ENCODE assay signal across 8 cellular contexts in genomic region chrX:74534569-74535038, GRCh38.
A peak's percentile ranks its signal among the peaks of the same experiment; 100 is the strongest.
DNase-seq lines count a peak whose midpoint lies in the region; ATAC-seq and TF ChIP-seq lines count a peak whose summit lies in the region.

No MANE protein-coding gene starts in this region.

- no peak overlapping the region for H2AFZ ChIP-seq in fibroblast of lung (ENCODE audit: low read length)

- peaks cover 3% of the 10 kb centered on the region for H3K4me1 ChIP-seq in fibroblast of lung (ENCODE audit: control insufficient read depth, extremely low read depth, insufficient read depth, low read length)

- DNase-seq in ACHN (peak; percentile 25), LHCN-M2 (ENCODE audit: low read depth) (peak; percentile 29), fibroblast of lung (ENCODE audit: low read depth in 2 of 2) (peak; percentile 6 to 74), islet precursor cell (no peak), left cardiac atrium (no peak), NCI-H2029 treated with DMSO at 0.1 percent for 48 hours (lab: John Stamatoyannopoulos, UW) (no peak), C1 segment of cervical spinal cord (lab: John Stamatoyannopoulos, UW) (no peak)

- peak overlapping the region; percentile 35 for H3K4me2 ChIP-seq in fibroblast of lung (ENCODE audit: extremely low read depth, insufficient read depth, low read length)

- ATAC-seq in GM18868 (IDR thresholded peaks at IDR 0.05; ENCODE audit: unreplicated experiment) = peak; percentile 59
- no peak for ATAC-seq in left cardiac atrium

- no peak overlapping the region for H3K4me3 ChIP-seq in fibroblast of lung (replicated peaks in 1 of 4; ENCODE audit: control extremely low read depth in 1 of 4, insufficient read depth in 1 of 4, low read depth in 3 of 4, low read length in 4 of 4)

- no peak overlapping the region for H3K9ac ChIP-seq in fibroblast of lung (ENCODE audit: insufficient read depth, low read length)

- no peaks in the 10 kb centered on the region for H3K9me3 ChIP-seq in fibroblast of lung (ENCODE audit: control insufficient read depth, insufficient read depth, low read depth, low read length)

- no peaks in the 10 kb centered on the region for H3K36me3 ChIP-seq in fibroblast of lung (ENCODE audit: control insufficient read depth, insufficient read depth, low read length)

- H3K79me2 ChIP-seq in fibroblast of lung (ENCODE audit: control insufficient read depth, insufficient read depth, low read length) = no peaks in the 10 kb centered on the region

- H4K20me1 ChIP-seq in fibroblast of lung (ENCODE audit: control insufficient read depth, extremely low read depth, insufficient read depth, low read length) = no peaks in the 10 kb centered on the region

- peak overlapping the region; percentile 47 for H3K27ac ChIP-seq in fibroblast of lung (ENCODE audit: insufficient read depth, low read length)

- TF ChIP-seq CTCF in fibroblast of lung (conservative IDR thresholded peaks at IDR 0.05 in 1 of 2, IDR thresholded peaks at IDR 0.05 in 1 of 2; ENCODE audit: low read depth in 1 of 2, low read length in 2 of 2) = no peak

- in situ Hi-C loops in ACHN (cut with HindIII; ENCODE audit: low pct_ligation_motif_present, low pct_unique_long_range_greater_than_20kb, low sequenced_read_pairs) = no loop called here

- intact Hi-C loops in left cardiac atrium (cut with DNase I) = loop anchor here (5.0 to 10.0 kb wide), 2 partner anchors 112 to 150 kb away; partner anchors contain the start of gene SLC16A2 (in 1 of the 2)

- H3K27me3 ChIP-seq in fibroblast of lung (ENCODE audit: control insufficient read depth, insufficient read depth, low read length) = no peaks in the 10 kb centered on the region

Comparison
In these comparisons a context has a peak if more than half of its experiments do, and no peak if none do; other contexts are left out.
1. DNase-seq: peak in ACHN (single experiment), LHCN-M2 (single experiment) and fibroblast of lung (2 of 2); none in islet precursor cell (single experiment), left cardiac atrium (single experiment), NCI-H2029 treated with DMSO at 0.1 percent for 48 hours (single experiment) and C1 segment of cervical spinal cord (0 of 14).